In genomic region chr19:56595548-56595899, GRCh38 we compare ENCODE assay signal across 7 cellular contexts. TPM values are rescaled to one million over a fixed set of nuclear protein-coding genes. Genes with fewer than 3 reads are reported as not detected.
DNase-seq lines count a peak whose midpoint lies in the region; ATAC-seq and TF ChIP-seq lines count a peak whose summit lies in the region.

No MANE protein-coding gene starts in this region.

- H3K9me3 Mint-ChIP-seq in endothelial cell (ENCODE audit: unreplicated experiment): peaks cover 21% of the 10 kb centered on the region

- H3K36me3 ChIP-seq in MG63: peaks cover 20% of the 10 kb centered on the region
- peaks cover 25% of the 10 kb centered on the region for H3K36me3 ChIP-seq in neuron (ENCODE audit: insufficient read depth, low read length)

- peaks cover 14% of the 10 kb centered on the region for H3K27me3 Mint-ChIP-seq in endothelial cell (ENCODE audit: unreplicated experiment)

- H3K4me3 ChIP-seq in MG63 (peak overlapping the region; percentile 99), neuron (ENCODE audit: low read length) (peak overlapping the region; percentile 90)

- peaks cover 41% of the 10 kb centered on the region for H3K36me3 Mint-ChIP-seq in endothelial cell (ENCODE audit: low read depth, unreplicated experiment)

- no peaks in the 10 kb centered on the region for H3K27me3 ChIP-seq in MG63
- no peaks in the 10 kb centered on the region for H3K27me3 ChIP-seq in neuron (ENCODE audit: insufficient read depth, low read length)

- peak overlapping the region; percentile 100 for H3K4me3 Mint-ChIP-seq in endothelial cell (ENCODE audit: unreplicated experiment)

- TF ChIP-seq CTCF in endothelial cell (IDR thresholded peaks at IDR 0.05; ENCODE audit: unreplicated experiment): no peak

- H3K27ac Mint-ChIP-seq in endothelial cell (ENCODE audit: unreplicated experiment): peak overlapping the region; percentile 96

- ATAC-seq in GM21576 (IDR thresholded peaks at IDR 0.05; ENCODE audit: unreplicated experiment): peak; percentile 17

- H2AFZ ChIP-seq in neuron (ENCODE audit: low read depth, low read length): peak overlapping the region; percentile 92

- H3K4me1 Mint-ChIP-seq in endothelial cell (ENCODE audit: unreplicated experiment): peaks cover 30% of the 10 kb centered on the region

- H3K9me3 ChIP-seq in MG63 (peaks cover 25% of the 10 kb centered on the region), neuron (ENCODE audit: low read length) (peaks cover 26% of the 10 kb centered on the region)

- H3K4me1 ChIP-seq in neuron (ENCODE audit: insufficient read depth, low read length): peaks cover 5% of the 10 kb centered on the region

- DNase-seq in MG63 (no peak), endothelial cell (ENCODE audit: low spot score) (no peak), NCI-H128 (lab: John Stamatoyannopoulos, UW; ENCODE audit: unreplicated experiment) (no peak), NCI-H748 treated with DMSO at 0.1 percent for 48 hours (lab: John Stamatoyannopoulos, UW) (no peak), NCI-H524 (lab: John Stamatoyannopoulos, UW) (no peak)

RNA-seq across cellular contexts. Expression of gene ZNF71, which starts 0.4 kb away (rescaled TPM):
- 12.7 and 15.9 TPM in 2 replicates for total RNA-seq in MG63 (2014; rRNA removed; shearing (Covaris generic); ENCODE audit: low replicate concordance)
- total RNA-seq in endothelial cell (ENCODE audit: unreplicated experiment): 29.6 TPM

RNA-seq across cellular contexts. Expression of gene ZNF470, which starts 28.3 kb away (rescaled TPM):
- 0.25 and 0.33 TPM in 2 replicates for total RNA-seq in MG63 (2014; rRNA removed; shearing (Covaris generic); ENCODE audit: low replicate concordance)
- total RNA-seq in endothelial cell (ENCODE audit: unreplicated experiment): 5.7 TPM

RNA-seq across cellular contexts. Expression of gene SMIM17, which starts 47.4 kb away (rescaled TPM):
- total RNA-seq in MG63 (2014; rRNA removed; shearing (Covaris generic); ENCODE audit: low replicate concordance): not detected in 2 replicates
- 0.54 TPM for total RNA-seq in endothelial cell (ENCODE audit: unreplicated experiment)

RNA-seq across cellular contexts. Expression of gene ZFP28, which starts 56.8 kb away (rescaled TPM):
- 1.8 and 8.4 TPM in 2 replicates for total RNA-seq in MG63 (2014; rRNA removed; shearing (Covaris generic); ENCODE audit: low replicate concordance)
- total RNA-seq in endothelial cell (ENCODE audit: unreplicated experiment): 1.9 TPM
